In genomic region chr1:225852413-225853119, GRCh38 we compare ENCODE assay signal across 1 cellular context.
A peak's percentile ranks its signal among the peaks of the same experiment; 100 is the strongest.
TF ChIP-seq lines count a peak whose summit lies in the region.

No MANE protein-coding gene starts in this region.

TF ChIP-seq in GM12878, 131 proteins besides CTCF, POLR2A, EP300 and RAD21:
- 0 out of 2 replicates have a peak, but pooled peaks have one; percentile 17 for TF ChIP-seq HDGF (IDR thresholded peaks at IDR 0.05)
- peak; percentile 55; the same call in 1 of the 2 replicates for TF ChIP-seq RUNX3 (IDR thresholded peaks at IDR 0.05; ENCODE audit: low read length)
- TF ChIP-seq JUNB (IDR thresholded peaks at IDR 0.05) = no peak
- no peak for TF ChIP-seq MTA2 (IDR thresholded peaks at IDR 0.05; ENCODE audit: low read depth)
TF ChIP-seq in GM12878: peak in this region for 2.
